ENCODE assay signal across 8 cellular contexts in genomic region chr19:2622371-2622961, GRCh38.
DNase-seq lines count a peak whose midpoint lies in the region; TF ChIP-seq lines count a peak whose summit lies in the region.
"Not testable (repeated sequence)": the region's sequence is repeated elsewhere in the genome, so short reads cannot be mapped to it uniquely, and the experiment has no call there.

No MANE protein-coding gene starts in this region.

- H3K9me3 ChIP-seq in CD8-positive, alpha-beta memory T cell (ENCODE audit: low read length); Peyer's patch; neutrophil; testis: not testable (repeated sequence)

- not testable (repeated sequence) for H3K27me3 Mint-ChIP-seq in CD8-positive, alpha-beta memory T cell; activated CD4-positive, alpha-beta memory T cell treated with anti-CD3 and anti-CD28 coated beads for 36 hours; dendritic cell treated with granulocyte-macrophage colony-stimulating factor and Interleukin-4, amounts not matched to agents 40 ng/mL and 50 ng/mL, for 4 days

- CTCF ChIA-PET in CD8-positive, alpha-beta memory T cell (lab: Charles Lee) = interaction anchor here (0.7 to 12.9 kb wide), 10 partner anchors 10 to 194 kb away, joined by 3 to 152 read pairs (median 5); partner anchors contain the start of gene GADD45B
- CTCF ChIA-PET in activated CD4-positive, alpha-beta memory T cell treated with anti-CD3 and anti-CD28 coated beads for 36 hours (lab: Charles Lee) = interaction anchor here (1.1 to 2.0 kb wide), 3 partner anchors 11 to 148 kb away, joined by 3 to 8 read pairs (median 4); no protein-coding TSS in a partner anchor

- not testable (repeated sequence) for H3K27me3 ChIP-seq in CD8-positive, alpha-beta memory T cell (ENCODE audit: insufficient read depth, low read length, poor library complexity, severe bottlenecking); Peyer's patch; neutrophil; testis

- not testable (repeated sequence) for H3K36me3 ChIP-seq in CD8-positive, alpha-beta memory T cell (ENCODE audit: insufficient read depth, low read length); Peyer's patch; neutrophil; testis (ENCODE audit: low read depth, missing control alignments)

- peak; percentile 64 to 90 (median 75) for DNase-seq in CD8-positive, alpha-beta memory T cell
- DNase-seq in GM20000 (ENCODE audit: low spot score) = peak; percentile 59
- DNase-seq in Peyer's patch = peak in 2 of 3 donors; percentile 56 to 66
- peak; percentile 48 for DNase-seq in activated CD4-positive, alpha-beta memory T cell treated with anti-CD3 and anti-CD28 coated beads for 36 hours
- DNase-seq in activated effector memory CD4-positive, alpha-beta T cell treated with Interleukin-2 at 50 U/mL for 16 hours = peak; percentile 37
- DNase-seq in testis = not testable (repeated sequence)

- POLR2A ChIA-PET in CD8-positive, alpha-beta memory T cell (lab: Charles Lee) = interaction anchor here (0.6 to 3.5 kb wide), 8 partner anchors 13 to 1342 kb away, joined by 3 to 86 read pairs (median 4); partner anchors contain the start of genes GADD45B and TIMM13
- POLR2A ChIA-PET in activated CD4-positive, alpha-beta memory T cell treated with anti-CD3 and anti-CD28 coated beads for 36 hours (lab: Charles Lee) = interaction anchor here (0.6 to 9.6 kb wide), 2 partner anchors 117 to 145 kb away, joined by 3 to 123 read pairs; partner anchors contain the start of gene GADD45B

- H3K36me3 Mint-ChIP-seq in CD8-positive, alpha-beta memory T cell; activated CD4-positive, alpha-beta memory T cell treated with anti-CD3 and anti-CD28 coated beads for 36 hours; dendritic cell treated with granulocyte-macrophage colony-stimulating factor and Interleukin-4, amounts not matched to agents 40 ng/mL and 50 ng/mL, for 4 days (ENCODE audit: low read depth): not testable (repeated sequence)

- H3K4me1 Mint-ChIP-seq in CD8-positive, alpha-beta memory T cell = peaks cover 55 to 65% (median 55%) of the 10 kb centered on the region in 3 donors
- peaks cover 54% of the 10 kb centered on the region for H3K4me1 Mint-ChIP-seq in activated CD4-positive, alpha-beta memory T cell treated with anti-CD3 and anti-CD28 coated beads for 36 hours (ENCODE audit: low read depth)
- H3K4me1 Mint-ChIP-seq in dendritic cell treated with granulocyte-macrophage colony-stimulating factor and Interleukin-4, amounts not matched to agents 40 ng/mL and 50 ng/mL, for 4 days (ENCODE audit: low read depth) = peaks cover 80% of the 10 kb centered on the region

- intact Hi-C loops in activated CD4-positive, alpha-beta memory T cell treated with anti-CD3 and anti-CD28 coated beads for 36 hours (cut with micrococcal nuclease) = loop anchor here (5.0 kb wide), 1 partner anchor 345 kb away; no protein-coding TSS in a partner anchor
- intact Hi-C loops in dendritic cell treated with granulocyte-macrophage colony-stimulating factor and Interleukin-4, amounts not matched to agents 40 ng/mL and 50 ng/mL, for 4 days (cut with micrococcal nuclease); testis (cut with DNase I; ENCODE audit: low total_unique reads): not testable (repeated sequence)

- not testable (repeated sequence) for H3K4me3 ChIP-seq in CD8-positive, alpha-beta memory T cell (ENCODE audit: low read length)
- H3K4me3 ChIP-seq in Peyer's patch (peak overlapping the region in 1 of 4 donors; percentile 9), neutrophil (ENCODE audit: low read depth in 1 of 2, low read length in 1 of 2) (peak overlapping the region; percentile 55 to 58), testis (peak overlapping the region; percentile 34 to 49)

- TF ChIP-seq CTCF in GM20000 (IDR thresholded peaks at IDR 0.05; ENCODE audit: extremely low read depth, missing control alignments); Peyer's patch (IDR thresholded peaks at IDR 0.05); neutrophil (IDR thresholded peaks at IDR 0.05); testis (IDR thresholded peaks at IDR 0.05): not testable (repeated sequence)

- not testable (repeated sequence) for H3K9me3 Mint-ChIP-seq in CD8-positive, alpha-beta memory T cell; activated CD4-positive, alpha-beta memory T cell treated with anti-CD3 and anti-CD28 coated beads for 36 hours; dendritic cell treated with granulocyte-macrophage colony-stimulating factor and Interleukin-4, amounts not matched to agents 40 ng/mL and 50 ng/mL, for 4 days

- not testable (repeated sequence) for TF ChIP-seq POLR2A in Peyer's patch (IDR thresholded peaks at IDR 0.05); testis (IDR thresholded peaks at IDR 0.05)

- peak overlapping the region; percentile 52 to 90 (median 86) for H3K4me3 Mint-ChIP-seq in CD8-positive, alpha-beta memory T cell
- H3K4me3 Mint-ChIP-seq in activated CD4-positive, alpha-beta memory T cell treated with anti-CD3 and anti-CD28 coated beads for 36 hours; dendritic cell treated with granulocyte-macrophage colony-stimulating factor and Interleukin-4, amounts not matched to agents 40 ng/mL and 50 ng/mL, for 4 days: not testable (repeated sequence)

- H3K4me1 ChIP-seq in CD8-positive, alpha-beta memory T cell (ENCODE audit: insufficient read depth, low read length) = peaks cover 47% of the 10 kb centered on the region
- H3K4me1 ChIP-seq in Peyer's patch = peaks cover 5 to 55% (median 36%) of the 10 kb centered on the region in 4 donors
- H3K4me1 ChIP-seq in neutrophil (ENCODE audit: control insufficient read depth in 1 of 2, insufficient read depth in 1 of 2, low read depth in 1 of 2, low read length in 1 of 2) = peaks cover 98 to 99% of the 10 kb centered on the region in 2 experiments
- H3K4me1 ChIP-seq in testis = peaks cover 14% of the 10 kb centered on the region

- peak overlapping the region; percentile 47 for H3K27ac ChIP-seq in CD8-positive, alpha-beta memory T cell (ENCODE audit: low read depth, low read length)
- H3K27ac ChIP-seq in Peyer's patch (peak overlapping the region; percentile 14 to 79 (median 52)), neutrophil (peak overlapping the region; percentile 99)
- H3K27ac ChIP-seq in testis = not testable (repeated sequence)

- peak overlapping the region; percentile 83 to 98 (median 96) for H3K27ac Mint-ChIP-seq in CD8-positive, alpha-beta memory T cell
- not testable (repeated sequence) for H3K27ac Mint-ChIP-seq in activated CD4-positive, alpha-beta memory T cell treated with anti-CD3 and anti-CD28 coated beads for 36 hours
- peak overlapping the region; percentile 92 for H3K27ac Mint-ChIP-seq in dendritic cell treated with granulocyte-macrophage colony-stimulating factor and Interleukin-4, amounts not matched to agents 40 ng/mL and 50 ng/mL, for 4 days

- 63 to 67% methylated on average over 31 to 40 of the region's 40 CpGs for WGBS in testis, 2 donors
